In the genomic region with DNA sequence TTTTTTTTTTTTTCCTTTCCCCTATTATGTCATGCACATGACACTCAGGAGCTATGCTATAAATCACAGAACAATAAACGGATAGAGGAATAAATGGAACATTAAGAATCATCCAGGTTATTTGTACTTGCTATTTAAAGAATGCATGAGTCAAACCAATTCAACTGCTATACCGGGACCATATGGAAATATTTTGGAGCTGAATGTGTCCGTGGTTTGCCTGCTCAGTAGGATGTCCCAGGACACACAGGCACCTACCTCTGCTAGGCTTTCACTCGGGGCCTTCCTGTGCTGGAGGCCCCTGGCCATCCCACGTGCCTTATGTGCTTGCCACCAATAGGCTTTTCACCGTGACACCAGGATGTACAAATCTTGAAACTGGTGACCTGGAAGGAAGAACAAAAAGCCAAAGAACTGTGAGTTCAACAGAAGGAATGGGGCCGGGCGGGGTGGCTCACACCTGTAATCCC, we compare ENCODE assay signal across 11 cellular contexts. TPM values are rescaled to one million over a fixed set of nuclear protein-coding genes. Genes with fewer than 3 reads are reported as not detected.
A peak's percentile ranks its signal among the peaks of the same experiment; 100 is the strongest.
DNase-seq lines count a peak whose midpoint lies in the region; ATAC-seq and TF ChIP-seq lines count a peak whose summit lies in the region.
"Had no signal": no experiment of that assay in that cellular context is flagged by ENCODE, and none has a peak within 500 bp of the region (broad histone marks: within the 10 kb centered on the region; RNA-seq: fewer than 3 reads in every experiment).

No MANE protein-coding gene starts in this region.

- TF ChIP-seq CTCF in heart left ventricle (IDR thresholded peaks at IDR 0.05) (no peak), type B pancreatic cell (conservative IDR thresholded peaks at IDR 0.05) (no peak)

- CTCF ChIA-PET in activated CD8-positive, alpha-beta T cell treated with anti-CD3 and anti-CD28 coated beads, Interleukin-2, amount 10 ng/mL, durations not matched to agents 7 days and 5 days (lab: Charles Lee): interaction anchor here (2.4 kb wide), 1 partner anchor 37 kb away, joined by 7 read pairs; no protein-coding TSS in a partner anchor

- intact Hi-C loops in heart left ventricle (cut with DNase I) (loop anchor here in 2 of 10 donors (2.0 kb wide), 1 partner anchor 15 kb away; no protein-coding TSS in a partner anchor), left cardiac atrium (cut with DNase I) (no loop called here)

- H3K9ac ChIP-seq in adipocyte (ENCODE audit: low read length): no peak overlapping the region

- peak overlapping the region; percentile 76 to 96 (median 86) for H3K27ac ChIP-seq in heart left ventricle

- H3K4me3 ChIP-seq in heart left ventricle (no peak overlapping the region), adipocyte (ENCODE audit: low read length) (no peak overlapping the region)
- H3K4me3 ChIP-seq: skin epidermis had no signal

- peaks cover 24% of the 10 kb centered on the region for H3K4me1 Mint-ChIP-seq in type B pancreatic cell (ENCODE audit: unreplicated experiment)
- peaks cover 56% of the 10 kb centered on the region for H3K4me1 Mint-ChIP-seq in activated CD8-positive, alpha-beta T cell treated with anti-CD3 and anti-CD28 coated beads, Interleukin-2, amount 10 ng/mL, durations not matched to agents 7 days and 5 days (ENCODE audit: low read depth)

- peaks cover 3% of the 10 kb centered on the region for H3K36me3 Mint-ChIP-seq in type B pancreatic cell
- no peaks in the 10 kb centered on the region for H3K36me3 Mint-ChIP-seq in activated CD8-positive, alpha-beta T cell treated with anti-CD3 and anti-CD28 coated beads, Interleukin-2, amount 10 ng/mL, durations not matched to agents 7 days and 5 days (ENCODE audit: low read depth)

- POLR2A ChIA-PET in activated CD8-positive, alpha-beta T cell treated with anti-CD3 and anti-CD28 coated beads, Interleukin-2, amount 10 ng/mL, durations not matched to agents 7 days and 5 days (lab: Charles Lee): interaction anchor here (1.4 kb wide), 1 partner anchor 17 kb away, joined by 3 read pairs; no protein-coding TSS in a partner anchor

- no peak for DNase-seq in heart left ventricle
- no peak for DNase-seq in left cardiac atrium
- DNase-seq in adipocyte (ENCODE audit: low read depth): peak; percentile 66
- peak; percentile 94 for DNase-seq in iris pigment epithelial cell (ENCODE audit: low read depth)
- DNase-seq in type B pancreatic cell (ENCODE audit: extremely low spot score, unreplicated experiment): no peak
- DNase-seq in inferior parietal cortex (ENCODE audit: extremely low spot score): no peak
- DNase-seq in activated CD8-positive, alpha-beta T cell treated with anti-CD3 and anti-CD28 coated beads, Interleukin-2, amount 10 ng/mL, durations not matched to agents 7 days and 5 days: no peak
- DNase-seq in SKM-1 treated with dmso at 0.1 percent for 144 hours (lab: John Stamatoyannopoulos, UW; ENCODE audit: unreplicated experiment): no peak
- DNase-seq: activated B cell treated with CpG ODN at 0.5 μM for 24 hours had no signal

- H3K4me1 ChIP-seq in heart left ventricle (peaks cover 0 to 90% (median 50%) of the 10 kb centered on the region in 12 donors), adipocyte (ENCODE audit: control insufficient read depth, insufficient read depth, low read length) (peaks cover 38% of the 10 kb centered on the region)

- ATAC-seq in heart left ventricle: no peak
- no peak for ATAC-seq in left cardiac atrium
- ATAC-seq in activated CD8-positive, alpha-beta T cell treated with anti-CD3 and anti-CD28 coated beads, Interleukin-2, amount 10 ng/mL, durations not matched to agents 7 days and 5 days: no peak

- H3K9me3 ChIP-seq in heart left ventricle (no peaks in the 10 kb centered on the region), adipocyte (ENCODE audit: control insufficient read depth, low read length) (no peaks in the 10 kb centered on the region)

- H3K4me3 Mint-ChIP-seq in type B pancreatic cell: no peak overlapping the region
- H3K4me3 Mint-ChIP-seq in activated CD8-positive, alpha-beta T cell treated with anti-CD3 and anti-CD28 coated beads, Interleukin-2, amount 10 ng/mL, durations not matched to agents 7 days and 5 days: no peak overlapping the region
- H3K4me3 Mint-ChIP-seq: activated B cell treated with CpG ODN at 0.5 μM for 24 hours, CD14-positive monocyte had no signal

- H3K27me3 ChIP-seq in heart left ventricle (no peaks in the 10 kb centered on the region), adipocyte (replicated peaks; ENCODE audit: control insufficient read depth, insufficient read depth, low read length) (no peaks in the 10 kb centered on the region)

- H3K27me3 Mint-ChIP-seq in type B pancreatic cell: no peaks in the 10 kb centered on the region
- H3K27me3 Mint-ChIP-seq in activated CD8-positive, alpha-beta T cell treated with anti-CD3 and anti-CD28 coated beads, Interleukin-2, amount 10 ng/mL, durations not matched to agents 7 days and 5 days (ENCODE audit: low read depth): no peaks in the 10 kb centered on the region

- H3K9me3 Mint-ChIP-seq in type B pancreatic cell: no peaks in the 10 kb centered on the region
- no peaks in the 10 kb centered on the region for H3K9me3 Mint-ChIP-seq in activated CD8-positive, alpha-beta T cell treated with anti-CD3 and anti-CD28 coated beads, Interleukin-2, amount 10 ng/mL, durations not matched to agents 7 days and 5 days (ENCODE audit: insufficient read depth)
- H3K9me3 Mint-ChIP-seq: activated B cell treated with CpG ODN at 0.5 μM for 24 hours had no signal

- peak in 1 of 2 donors; percentile 45 for TF ChIP-seq POLR2A in heart left ventricle (IDR thresholded peaks at IDR 0.05)

- peak overlapping the region; percentile 77 for H3K27ac Mint-ChIP-seq in type B pancreatic cell
- H3K27ac Mint-ChIP-seq in activated CD8-positive, alpha-beta T cell treated with anti-CD3 and anti-CD28 coated beads, Interleukin-2, amount 10 ng/mL, durations not matched to agents 7 days and 5 days: no peak overlapping the region
- H3K27ac Mint-ChIP-seq: activated B cell treated with CpG ODN at 0.5 μM for 24 hours had no signal

- H3K36me3 ChIP-seq in heart left ventricle: no peaks in the 10 kb centered on the region
- H3K36me3 ChIP-seq in adipocyte (ENCODE audit: control insufficient read depth, insufficient read depth, low read length, severe bottlenecking): no peaks in the 10 kb centered on the region

- 56 to 63% (median 61%) methylated on average over 8 of the region's 8 CpGs for WGBS in heart left ventricle, 4 donors

RNA-seq across cellular contexts. Expression of gene SEC14L1, which starts 15.3 kb away (rescaled TPM):
- total RNA-seq in heart left ventricle: 100 to 1,000 TPM in 1 of 9 donors, 10 to 100 TPM in 8; 43.6 to 116 (median 53.7) TPM
- 10 to 100 TPM; 26.6 to 69.5 TPM for polyA plus RNA-seq in heart left ventricle
- 10 to 100 TPM; 71.6 to 82.2 TPM for total RNA-seq in left cardiac atrium
- 42.3 and 74.9 TPM in 2 replicates for total RNA-seq in type B pancreatic cell (ENCODE audit: low replicate concordance)
- total RNA-seq in activated CD8-positive, alpha-beta T cell treated with anti-CD3 and anti-CD28 coated beads, Interleukin-2, amount 10 ng/mL, durations not matched to agents 7 days and 5 days: 10 to 100 TPM; 86.5 to 88.8 TPM

Comparison
In these comparisons a context has a peak if more than half of its experiments do, and no peak if none do; other contexts are left out.
1. DNase-seq: peak in adipocyte (single experiment) and iris pigment epithelial cell (single experiment); none in heart left ventricle (0 of 5), left cardiac atrium (single experiment), type B pancreatic cell (single experiment), inferior parietal cortex (single experiment), activated CD8-positive, alpha-beta T cell treated with anti-CD3 and anti-CD28 coated beads, Interleukin-2, amount 10 ng/mL, durations not matched to agents 7 days and 5 days (single experiment) and SKM-1 treated with dmso at 0.1 percent for 144 hours (single experiment).